In genomic region chr1:157969693-157970485, GRCh38 we compare ENCODE assay signal across 9 cellular contexts. TPM values are rescaled to one million over a fixed set of nuclear protein-coding genes. Genes with fewer than 3 reads are reported as not detected.
DNase-seq lines count a peak whose midpoint lies in the region; ATAC-seq and TF ChIP-seq lines count a peak whose summit lies in the region.
"Had no signal": no experiment of that assay in that cellular context is flagged by ENCODE, and none has a peak within 500 bp of the region (broad histone marks: within the 10 kb centered on the region; RNA-seq: fewer than 3 reads in every experiment).

No MANE protein-coding gene starts in this region.

- H3K27me3 Mint-ChIP-seq in brain = peaks cover 10% of the 10 kb centered on the region
- H3K27me3 Mint-ChIP-seq in activated T-helper 2 cell treated with anti-CD3 and anti-CD28 coated beads, Interferon-gamma antibody, Interleukin-2, Interleukin-4, amounts not matched to agents 10 μg/mL and 5 μg/mL and 100 μg/mL, durations not matched to agents 14 hours and 24 hours and 36 hours (ENCODE audit: low read depth) = no peaks in the 10 kb centered on the region

- peaks cover 8 to 18% (median 15%) of the 10 kb centered on the region in 5 experiments for H3K9me3 Mint-ChIP-seq in brain
- H3K9me3 Mint-ChIP-seq in activated T-helper 2 cell treated with anti-CD3 and anti-CD28 coated beads, Interferon-gamma antibody, Interleukin-2, Interleukin-4, amounts not matched to agents 10 μg/mL and 5 μg/mL and 100 μg/mL, durations not matched to agents 14 hours and 24 hours and 36 hours = no peaks in the 10 kb centered on the region

- H3K4me1 Mint-ChIP-seq in brain = peaks cover 35% of the 10 kb centered on the region
- no peaks in the 10 kb centered on the region for H3K4me1 Mint-ChIP-seq in activated T-helper 2 cell treated with anti-CD3 and anti-CD28 coated beads, Interferon-gamma antibody, Interleukin-2, Interleukin-4, amounts not matched to agents 10 μg/mL and 5 μg/mL and 100 μg/mL, durations not matched to agents 14 hours and 24 hours and 36 hours (ENCODE audit: low read depth)
- H3K4me1 Mint-ChIP-seq: CD4-positive, CD25-positive, alpha-beta regulatory T cell had no signal

- DNase-seq in NCI-H1417 (lab: John Stamatoyannopoulos, UW) = peak in 2 of 3 experiments; percentile 23 to 36
- no peak for DNase-seq in NCI-H1417 treated with DMSO at 0.1 percent for 48 hours (lab: John Stamatoyannopoulos, UW)
- DNase-seq in NCI-H1048 (lab: John Stamatoyannopoulos, UW) = peak; percentile 32
- DNase-seq in left kidney (ENCODE audit: low read depth, low spot score) = peak; percentile 89
- DNase-seq in activated T-helper 2 cell treated with anti-CD3 and anti-CD28 coated beads, Interferon-gamma antibody, Interleukin-2, Interleukin-4, amounts not matched to agents 10 μg/mL and 5 μg/mL and 100 μg/mL, durations not matched to agents 14 hours and 24 hours and 36 hours (ENCODE audit: low spot score) = no peak

- peak overlapping the region in 4 of 5 experiments; percentile 78 to 84 (median 81) for H3K27ac Mint-ChIP-seq in brain
- H3K27ac Mint-ChIP-seq in activated T-helper 2 cell treated with anti-CD3 and anti-CD28 coated beads, Interferon-gamma antibody, Interleukin-2, Interleukin-4, amounts not matched to agents 10 μg/mL and 5 μg/mL and 100 μg/mL, durations not matched to agents 14 hours and 24 hours and 36 hours = no peak overlapping the region
- H3K27ac Mint-ChIP-seq: CD4-positive, CD25-positive, alpha-beta regulatory T cell had no signal

- ATAC-seq in GM19351 (IDR thresholded peaks at IDR 0.05; ENCODE audit: unreplicated experiment) (no peak), HG03354 (IDR thresholded peaks at IDR 0.05; ENCODE audit: poor library complexity, severe bottlenecking, unreplicated experiment) (no peak)

- no peak overlapping the region for H3K4me3 Mint-ChIP-seq in brain
- H3K4me3 Mint-ChIP-seq in activated T-helper 2 cell treated with anti-CD3 and anti-CD28 coated beads, Interferon-gamma antibody, Interleukin-2, Interleukin-4, amounts not matched to agents 10 μg/mL and 5 μg/mL and 100 μg/mL, durations not matched to agents 14 hours and 24 hours and 36 hours (ENCODE audit: low read depth) = no peak overlapping the region
- H3K4me3 Mint-ChIP-seq: CD4-positive, CD25-positive, alpha-beta regulatory T cell had no signal

- intact Hi-C loops in activated T-helper 2 cell treated with anti-CD3 and anti-CD28 coated beads, Interferon-gamma antibody, Interleukin-2, Interleukin-4, amounts not matched to agents 10 μg/mL and 5 μg/mL and 100 μg/mL, durations not matched to agents 14 hours and 24 hours and 36 hours (cut with micrococcal nuclease) = no loop called here

- TF ChIP-seq CTCF in brain (conservative IDR thresholded peaks at IDR 0.05) = peak; percentile 63 to 77

- H3K36me3 Mint-ChIP-seq in brain = no peaks in the 10 kb centered on the region
- no peaks in the 10 kb centered on the region for H3K36me3 Mint-ChIP-seq in activated T-helper 2 cell treated with anti-CD3 and anti-CD28 coated beads, Interferon-gamma antibody, Interleukin-2, Interleukin-4, amounts not matched to agents 10 μg/mL and 5 μg/mL and 100 μg/mL, durations not matched to agents 14 hours and 24 hours and 36 hours (ENCODE audit: low read depth)
- H3K36me3 Mint-ChIP-seq: CD4-positive, CD25-positive, alpha-beta regulatory T cell had no signal

RNA-seq across cellular contexts. Expression of gene KIRREL1, which starts 23.6 kb away (rescaled TPM):
- polyA plus RNA-seq in brain (ENCODE audit: insufficient read depth, low read depth, low replicate concordance) = 4.0 TPM
- total RNA-seq in activated T-helper 2 cell treated with anti-CD3 and anti-CD28 coated beads, Interferon-gamma antibody, Interleukin-2, Interleukin-4, amounts not matched to agents 10 μg/mL and 5 μg/mL and 100 μg/mL, durations not matched to agents 14 hours and 24 hours and 36 hours = not detected in 2 replicates
- total RNA-seq: CD4-positive, CD25-positive, alpha-beta regulatory T cell had no signal
- polyA plus RNA-seq: CD4-positive, CD25-positive, alpha-beta regulatory T cell had no signal

Comparison
In these comparisons a context has a peak if more than half of its experiments do, and no peak if none do; other contexts are left out.
1. DNase-seq: peak in NCI-H1417 (2 of 3), NCI-H1048 (single experiment) and left kidney (single experiment); none in NCI-H1417 treated with DMSO at 0.1 percent for 48 hours (single experiment) and activated T-helper 2 cell treated with anti-CD3 and anti-CD28 coated beads, Interferon-gamma antibody, Interleukin-2, Interleukin-4, amounts not matched to agents 10 μg/mL and 5 μg/mL and 100 μg/mL, durations not matched to agents 14 hours and 24 hours and 36 hours (single experiment).